8 cellular contexts compared by ENCODE assay signal in genomic region chr12:26123482-26123980, GRCh38. TPM values are rescaled to one million over a fixed set of nuclear protein-coding genes. Genes with fewer than 3 reads are reported as not detected.
A peak's percentile ranks its signal among the peaks of the same experiment; 100 is the strongest.
DNase-seq lines count a peak whose midpoint lies in the region; ATAC-seq, FAIRE-seq and TF ChIP-seq lines count a peak whose summit lies in the region.

No MANE protein-coding gene starts in this region.

- peaks cover 27% of the 10 kb centered on the region for H3K4me1 ChIP-seq in CD8-positive, alpha-beta memory T cell (ENCODE audit: insufficient read depth, low read length)
- peaks cover 0 to 21% (median 2%) of the 10 kb centered on the region in 4 donors for H3K4me1 ChIP-seq in Peyer's patch
- H3K4me1 ChIP-seq in endothelial cell of umbilical vein (ENCODE audit: control insufficient read depth, extremely low read depth, insufficient read depth, low read length) = peaks cover 23% of the 10 kb centered on the region
- peaks cover 0 to 16% (median 12%) of the 10 kb centered on the region in 3 donors for H3K4me1 ChIP-seq in pancreas

- H3K36me3 ChIP-seq in CD8-positive, alpha-beta memory T cell (ENCODE audit: insufficient read depth, low read length) = no peaks in the 10 kb centered on the region
- H3K36me3 ChIP-seq in Peyer's patch = no peaks in the 10 kb centered on the region
- no peaks in the 10 kb centered on the region for H3K36me3 ChIP-seq in endothelial cell of umbilical vein (ENCODE audit: control insufficient read depth in 2 of 2, extremely low read depth in 1 of 2, insufficient read depth in 2 of 2, low read length in 2 of 2)
- no peaks in the 10 kb centered on the region for H3K36me3 ChIP-seq in pancreas

- intact Hi-C loops in endothelial cell of umbilical vein (cut with micrococcal nuclease) (loop anchor here (1.0 to 10.0 kb wide), 5 partner anchors 74 to 401 kb away; partner anchors contain the start of gene SSPN), pancreas (cut with DNase I) (loop anchor here in 2 of 3 donors (10.0 kb wide), 2 partner anchors 71 to 281 kb away; partner anchors contain the start of gene SSPN (in 2 of the 2))

- peaks cover 50% of the 10 kb centered on the region for H3K27me3 ChIP-seq in CD8-positive, alpha-beta memory T cell (ENCODE audit: insufficient read depth, low read length, poor library complexity, severe bottlenecking)
- no peaks in the 10 kb centered on the region for H3K27me3 ChIP-seq in Peyer's patch
- H3K27me3 ChIP-seq in endothelial cell of umbilical vein (ENCODE audit: control insufficient read depth in 2 of 2, insufficient read depth in 2 of 2, low read length in 2 of 2) = peaks cover 30 to 39% of the 10 kb centered on the region in 2 experiments
- H3K27me3 ChIP-seq in pancreas = no peaks in the 10 kb centered on the region

- dilution Hi-C loops in endothelial cell of umbilical vein (cut with MboI; ENCODE audit: extremely low pct_ligation_motif_present, low sequenced_read_pairs) = no loop called here

- no peak overlapping the region for H2AFZ ChIP-seq in endothelial cell of umbilical vein (ENCODE audit: low read depth, low read length)

- H4K20me1 ChIP-seq in endothelial cell of umbilical vein (replicated peaks; ENCODE audit: control insufficient read depth, extremely low read depth, insufficient read depth, low read length) = no peaks in the 10 kb centered on the region

- no peaks in the 10 kb centered on the region for H3K36me3 Mint-ChIP-seq in CD8-positive, alpha-beta memory T cell

- POLR2A ChIA-PET in CD8-positive, alpha-beta memory T cell (lab: Charles Lee) = interaction anchor here (0.9 to 1.0 kb wide), 2 partner anchors 9 to 10 kb away, joined by 3 to 5 read pairs; no protein-coding TSS in a partner anchor
- POLR2A ChIA-PET in endothelial cell of umbilical vein (lab: Charles Lee) = interaction anchor here (1.7 kb wide), 1 partner anchor 9 kb away, joined by 6 read pairs; no protein-coding TSS in a partner anchor

- no TSS peak for BruUV-seq in endothelial cell of umbilical vein (replicated peaks; lab: Mats Ljungman, UMichigan)

- no peaks in the 10 kb centered on the region for H3K9me3 ChIP-seq in CD8-positive, alpha-beta memory T cell (ENCODE audit: low read length)
- H3K9me3 ChIP-seq in Peyer's patch (no peaks in the 10 kb centered on the region), endothelial cell of umbilical vein (replicated peaks; ENCODE audit: control insufficient read depth, insufficient read depth, low read length) (no peaks in the 10 kb centered on the region), pancreas (no peaks in the 10 kb centered on the region)

- peak overlapping the region; percentile 75 to 89 (median 83) for H3K4me3 Mint-ChIP-seq in CD8-positive, alpha-beta memory T cell

- FAIRE-seq in endothelial cell of umbilical vein (lab: Jason Lieb, UNC) (no peak), pancreas (lab: Jason Lieb, UNC) (no peak), GM12892 (lab: Jason Lieb, UNC) (no peak)

- H3K4me3 ChIP-seq in CD8-positive, alpha-beta memory T cell (ENCODE audit: low read length) = no peak overlapping the region
- H3K4me3 ChIP-seq in Peyer's patch (peak overlapping the region; percentile 52 to 72 (median 68)), endothelial cell of umbilical vein (replicated peaks in 1 of 3; ENCODE audit: insufficient read depth in 1 of 3, low read depth in 1 of 3, low read length in 3 of 3) (peak overlapping the region in 1 of 3 experiments; percentile 56), pancreas (peak overlapping the region; percentile 46 to 71 (median 55))

- peaks cover 0 to 4% (median 0%) of the 10 kb centered on the region in 5 donors for H3K9me3 Mint-ChIP-seq in CD8-positive, alpha-beta memory T cell

- WGBS in pancreas, 2 donors = 11% methylated on average over 8 of the region's 8 CpGs

- H3K27me3 Mint-ChIP-seq in CD8-positive, alpha-beta memory T cell = peaks cover 70 to 78% of the 10 kb centered on the region in 2 donors

- TF ChIP-seq POLR2A in Peyer's patch (IDR thresholded peaks at IDR 0.05) (no peak), endothelial cell of umbilical vein (IDR thresholded peaks at IDR 0.05; ENCODE audit: low read depth, low read length) (no peak), GM12892 (IDR thresholded peaks at IDR 0.05; ENCODE audit: low read depth, low read length) (no peak)

- H3K27ac Mint-ChIP-seq in CD8-positive, alpha-beta memory T cell = peak overlapping the region in 1 of 8 donors; percentile 47

- CTCF ChIA-PET in CD8-positive, alpha-beta memory T cell (lab: Charles Lee) = interaction anchor here (1.6 kb wide), 1 partner anchor 9 kb away, joined by 4 read pairs; no protein-coding TSS in a partner anchor
- CTCF ChIA-PET in endothelial cell of umbilical vein (lab: Charles Lee) = interaction anchor here (0.7 to 4.4 kb wide), 11 partner anchors 9 to 578 kb away, joined by 3 to 24 read pairs (median 7); partner anchors contain the start of gene SSPN

- H3K9ac ChIP-seq in endothelial cell of umbilical vein (replicated peaks; ENCODE audit: extremely low read depth, insufficient read depth, low read length) = no peak overlapping the region

- H3K79me2 ChIP-seq in endothelial cell of umbilical vein (ENCODE audit: control insufficient read depth, insufficient read depth, low read length) = no peaks in the 10 kb centered on the region

- peaks cover 32 to 58% (median 38%) of the 10 kb centered on the region in 3 donors for H3K4me1 Mint-ChIP-seq in CD8-positive, alpha-beta memory T cell

- peak overlapping the region; percentile 84 for H3K4me2 ChIP-seq in endothelial cell of umbilical vein (ENCODE audit: insufficient read depth, low read length)

- no peak overlapping the region for H3K27ac ChIP-seq in CD8-positive, alpha-beta memory T cell (ENCODE audit: low read depth, low read length)
- H3K27ac ChIP-seq in Peyer's patch (peak overlapping the region in 3 of 4 donors; percentile 86 to 94 (median 92)), endothelial cell of umbilical vein (ENCODE audit: insufficient read depth, low read depth, low read length) (no peak overlapping the region), pancreas (peak overlapping the region; percentile 85 to 92 (median 89))

- TF ChIP-seq CTCF in Peyer's patch (IDR thresholded peaks at IDR 0.05) = no peak
- TF ChIP-seq CTCF in endothelial cell of umbilical vein (IDR thresholded peaks at IDR 0.05; ENCODE audit: extremely low read depth in 1 of 2, insufficient read depth in 1 of 2, low read depth in 1 of 2, low read length in 2 of 2) = no peak
- TF ChIP-seq CTCF in pancreas (IDR thresholded peaks at IDR 0.05) = no peak

- no peak for DNase-seq in CD8-positive, alpha-beta memory T cell
- no peak for DNase-seq in Peyer's patch
- peak; percentile 32 for DNase-seq in endothelial cell of umbilical vein (ENCODE audit: low read depth, low spot score)
- DNase-seq in pancreas = no peak
- DNase-seq in GM12892 (ENCODE audit: insufficient read length) = no peak
- DNase-seq in NCI-H2196 (lab: John Stamatoyannopoulos, UW; ENCODE audit: unreplicated experiment) = no peak
- no peak for DNase-seq in NCI-H128 (lab: John Stamatoyannopoulos, UW; ENCODE audit: unreplicated experiment)
- DNase-seq in iPS-NIHi7 (ENCODE audit: extremely low spot score) = no peak

- no peak for ATAC-seq in pancreas

- no peaks in the 10 kb centered on the region for H3K9me1 ChIP-seq in endothelial cell of umbilical vein (replicated peaks; ENCODE audit: control insufficient read depth, extremely low read depth, insufficient read depth, low read length)

TF ChIP-seq in endothelial cell of umbilical vein, 7 proteins besides CTCF, POLR2A, EP300 and RAD21:
- TF ChIP-seq MAX (IDR thresholded peaks at IDR 0.05; ENCODE audit: insufficient read depth, insufficient read length) = no peak
- TF ChIP-seq MYC (IDR thresholded peaks at IDR 0.05; ENCODE audit: low read depth, low read length) = no peak
- TF ChIP-seq POLR2AphosphoS5 (IDR thresholded peaks at IDR 0.05; ENCODE audit: insufficient read depth, low read depth, low read length) = no peak
- TF ChIP-seq EZH2 (IDR thresholded peaks at IDR 0.05; ENCODE audit: borderline replicate concordance, low read depth, low read length, severe bottlenecking) = no peak
- TF ChIP-seq FOS (IDR thresholded peaks at IDR 0.05; ENCODE audit: borderline replicate concordance, insufficient read depth, low read length) = no peak
- TF ChIP-seq GATA2 (IDR thresholded peaks at IDR 0.05; ENCODE audit: insufficient read depth, insufficient read length, low read depth, low read length) = no peak
- TF ChIP-seq JUN (IDR thresholded peaks at IDR 0.05; ENCODE audit: borderline replicate concordance, insufficient read depth, insufficient read length, low read depth) = no peak

RNA-seq across cellular contexts. Expression of gene BHLHE41, which starts 1.3 kb away (rescaled TPM):
- not detected for total RNA-seq in CD8-positive, alpha-beta memory T cell
- not detected for polyA plus RNA-seq in CD8-positive, alpha-beta memory T cell
- total RNA-seq in Peyer's patch (10 to 100 TPM in 1 of 4 donors, 1 to 10 TPM in 2, under 1 TPM in 1; 0.18 to 11.6 (median 2.2) TPM), endothelial cell of umbilical vein (0.07 and 0.24 TPM in 2 replicates), pancreas (10 to 100 TPM in 4 of 6 donors, 1 to 10 TPM in 2; 6.8 to 29.4 (median 10.9) TPM)
- polyA plus RNA-seq in endothelial cell of umbilical vein (0.03 and 0.12 TPM in 2 replicates), pancreas (10 to 100 TPM in 1 of 2 donors, 1 to 10 TPM in 1; 3.8 to 12.1 TPM)
- 0.04 and 0.06 TPM in 2 replicates for polyA plus RNA-seq in endothelial cell of umbilical vein (2011; cell fraction: cytosol; rRNA removed)
- polyA plus RNA-seq in endothelial cell of umbilical vein (2011; cell fraction: nucleus; rRNA removed) = 0.04 TPM in 1 of 2 replicates, not detected in the other
- polyA plus RNA-seq in endothelial cell of umbilical vein (2012) = 0.59 and 0.85 TPM in 2 replicates
- polyA minus RNA-seq in endothelial cell of umbilical vein = not detected in 2 replicates
- not detected for polyA minus RNA-seq in endothelial cell of umbilical vein (2011; cell fraction: cytosol; rRNA and poly(A)+ RNA removed)
- polyA minus RNA-seq in endothelial cell of umbilical vein (2011; cell fraction: nucleus; rRNA and poly(A)+ RNA removed) = not detected in 2 replicates
- 1.5 TPM for polyA plus RNA-seq in GM12892 (2012; ENCODE audit: missing spikeins)

Comparison
In these comparisons a context has a peak if more than half of its experiments do, and no peak if none do; other contexts are left out.
1. H3K27ac ChIP-seq: peak in Peyer's patch (3 of 4) and pancreas (4 of 4); none in CD8-positive, alpha-beta memory T cell (single experiment) and endothelial cell of umbilical vein (single experiment).